In the genomic region with DNA sequence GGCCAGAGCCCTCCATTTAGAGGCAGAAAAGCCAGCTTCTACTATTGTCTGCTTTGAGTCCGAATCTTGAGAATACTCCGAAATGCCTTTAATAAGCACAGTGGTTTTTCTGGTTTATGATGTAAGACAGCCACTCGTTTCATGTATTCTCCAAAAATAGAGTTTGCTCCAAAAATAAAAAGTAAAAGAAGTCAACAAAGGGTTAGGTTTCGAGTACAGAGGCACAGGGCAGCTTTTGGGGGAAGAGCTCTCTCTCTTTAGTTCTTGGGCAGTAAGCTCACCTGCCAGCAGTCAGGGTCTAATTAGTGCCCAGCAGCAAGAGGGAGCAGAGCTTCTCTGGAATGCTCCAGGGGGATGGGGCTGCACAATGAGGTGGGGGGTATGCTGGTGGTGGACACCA, we compare ENCODE assay signal across 9 cellular contexts. TPM values are rescaled to one million over a fixed set of nuclear protein-coding genes. Genes with fewer than 3 reads are reported as not detected.
DNase-seq lines count a peak whose midpoint lies in the region; ATAC-seq lines count a peak whose summit lies in the region.
"Had no signal": no experiment of that assay in that cellular context is flagged by ENCODE, and none has a peak within 500 bp of the region (broad histone marks: within the 10 kb centered on the region; RNA-seq: fewer than 3 reads in every experiment).

No MANE protein-coding gene starts in this region.

- H3K9ac ChIP-seq in skeletal muscle tissue (ENCODE audit: low read depth in 1 of 3, low read length in 3 of 3) = no peak overlapping the region
- no peak overlapping the region for H3K9ac ChIP-seq in Karpas-422 (ENCODE audit: low read length)

- H3K4me1 ChIP-seq in skeletal muscle tissue (ENCODE audit: control insufficient read depth in 3 of 3, insufficient read depth in 3 of 3, low read length in 3 of 3) = peaks cover 49 to 75% (median 57%) of the 10 kb centered on the region in 3 donors
- no peaks in the 10 kb centered on the region for H3K4me1 ChIP-seq in Karpas-422 (ENCODE audit: low read length)

- H4K20me1 ChIP-seq in Karpas-422 (ENCODE audit: insufficient read depth, low read depth, low read length) = no peaks in the 10 kb centered on the region

- peak overlapping the region; percentile 4 for H3K27ac ChIP-seq in skeletal muscle tissue (ENCODE audit: low read depth, low read length)
- no peak overlapping the region for H3K27ac ChIP-seq in Karpas-422 (ENCODE audit: low read length)

- H3K9me2 ChIP-seq in Karpas-422 (replicated peaks; ENCODE audit: insufficient read depth, low read length) = no peaks in the 10 kb centered on the region

- no peaks in the 10 kb centered on the region for H3K79me2 ChIP-seq in Karpas-422 (ENCODE audit: low read length)

- DNase-seq in NAMALWA (ENCODE audit: low spot score) (peak; percentile 47), Karpas-422 (no peak), HPDE6-E6E7 (ENCODE audit: extremely low spot score) (no peak), NCI-H1436 (lab: John Stamatoyannopoulos, UW) (no peak), GM19240 (ENCODE audit: insufficient read length, low spot score) (no peak)
- DNase-seq: small intestine had no signal

- H3K27me3 ChIP-seq in skeletal muscle tissue (ENCODE audit: control insufficient read depth in 3 of 3, insufficient read depth in 3 of 3, low read length in 3 of 3) (no peaks in the 10 kb centered on the region), Karpas-422 (ENCODE audit: low read length) (no peaks in the 10 kb centered on the region)

- H2AFZ ChIP-seq in Karpas-422 (ENCODE audit: low read length) = no peak overlapping the region

- no peak overlapping the region for H3K4me2 ChIP-seq in Karpas-422 (ENCODE audit: low read depth, low read length, poor library complexity, severe bottlenecking)

- peak; percentile 66 for ATAC-seq in GM18867 (IDR thresholded peaks at IDR 0.05; ENCODE audit: unreplicated experiment)
- peak; percentile 56 for ATAC-seq in HG02588 (IDR thresholded peaks at IDR 0.05; ENCODE audit: unreplicated experiment)

- H3K9me3 ChIP-seq in skeletal muscle tissue (ENCODE audit: control insufficient read depth in 3 of 3, low read length in 3 of 3) (no peaks in the 10 kb centered on the region), Karpas-422 (ENCODE audit: low read length) (no peaks in the 10 kb centered on the region)

- H3K36me3 ChIP-seq in skeletal muscle tissue (ENCODE audit: control insufficient read depth in 3 of 3, insufficient read depth in 3 of 3, low read length in 3 of 3) = no peaks in the 10 kb centered on the region
- no peaks in the 10 kb centered on the region for H3K36me3 ChIP-seq in Karpas-422 (ENCODE audit: insufficient read depth, low read length)

- H3K4me3 ChIP-seq in skeletal muscle tissue (ENCODE audit: low read length in 3 of 3) = no peak overlapping the region
- H3K4me3 ChIP-seq in Karpas-422 (ENCODE audit: low read length) = no peak overlapping the region

RNA-seq across cellular contexts. Expression of gene CREB3L2, which starts 20.2 kb away (rescaled TPM):
- 12.5 TPM for total RNA-seq in skeletal muscle tissue
- not detected in 2 replicates for total RNA-seq in Karpas-422 (2014; rRNA removed; shearing (Covaris generic); ENCODE audit: low replicate concordance)

Comparison
In these comparisons a context has a peak if more than half of its experiments do, and no peak if none do; other contexts are left out.
1. RNA of gene CREB3L2, which starts 20.2 kb away (total RNA-seq): 12.5 TPM in skeletal muscle tissue (single experiment); not detected in Karpas-422; every median in the first group is over 10 times any median in the second.